20 cellular contexts compared by ENCODE assay signal in genomic region chr4:66842401-66842800, GRCh38.
"Had no signal": no experiment of that assay in that cellular context is flagged by ENCODE, and none has a peak within 500 bp of the region (broad histone marks: within the 10 kb centered on the region; RNA-seq: fewer than 3 reads in every experiment).

No MANE protein-coding gene starts in this region.

- H3K4me1 Mint-ChIP-seq: IgD-negative memory B cell had no signal

- FAIRE-seq: HTR-8/SVneo, K562, RCC 7860 had no signal

- H3K4me3 Mint-ChIP-seq: IgD-negative memory B cell had no signal

- H3K36me3 Mint-ChIP-seq: IgD-negative memory B cell had no signal

- H3K27me3 ChIP-seq: SJSA1 had no signal

- H3K4me3 ChIP-seq: K562, SJSA1, SK-N-MC had no signal

- DNase-seq: Kasumi-1, MM.1S, NCI-H1092 treated with DMSO at 0.1 percent for 48 hours, NCI-H1436, NCI-H187, NCI-H2029, NCI-H2081 treated with DMSO at 0.1 percent for 48 hours, NCI-H2171, NCI-H226, Right ventricle myocardium superior, RPMI8226, SIG-M5 had no signal

- H3K27me3 Mint-ChIP-seq: IgD-negative memory B cell had no signal

- H3K27ac Mint-ChIP-seq: IgD-negative memory B cell had no signal

- H3K36me3 ChIP-seq: SJSA1 had no signal

- H3K27ac ChIP-seq: HL-60, KMS-11, SJSA1, SK-N-MC had no signal

- ATAC-seq: K562 had no signal

- H3K9me3 ChIP-seq: SJSA1 had no signal
